ENCODE assay signal across 32 cellular contexts in the genomic region with DNA sequence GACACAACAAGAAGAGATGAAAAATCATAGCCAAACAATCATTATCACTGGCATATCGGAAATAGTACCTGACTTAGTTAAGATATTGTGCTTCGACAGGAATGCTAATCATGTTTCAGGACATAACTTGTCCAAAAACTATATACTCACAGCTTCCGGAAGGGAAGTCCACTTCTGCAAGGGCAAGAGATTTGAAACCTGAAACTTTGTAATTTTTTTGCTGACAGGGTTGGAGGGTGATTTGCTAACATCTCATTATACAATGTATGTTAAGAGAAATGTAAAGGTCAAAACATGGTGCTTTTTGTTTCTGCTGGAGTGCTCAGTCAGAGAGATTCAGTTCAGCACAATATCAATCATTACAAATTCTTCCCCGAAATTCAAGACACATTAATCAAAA.
"Had no signal": no experiment of that assay in that cellular context is flagged by ENCODE, and none has a peak within 500 bp of the region (broad histone marks: within the 10 kb centered on the region; RNA-seq: fewer than 3 reads in every experiment).

No MANE protein-coding gene starts in this region.

- FAIRE-seq: astrocyte had no signal

- H3K4me3 ChIP-seq: cardiac muscle cell, colonic mucosa, dorsolateral prefrontal cortex, esophagus squamous epithelium had no signal

- H3K4me1 ChIP-seq: colonic mucosa, esophagus squamous epithelium had no signal

- ATAC-seq: activated CD4-positive, CD25-positive, alpha-beta regulatory T cell treated with anti-CD3 and anti-CD28 coated beads, Interleukin-2, amount 50 U/mL, for 24 hours; activated CD8-positive, alpha-beta memory T cell treated with anti-CD3 and anti-CD28 coated beads, Interleukin-2, amount 10 ng/mL, durations not matched to agents 7 days and 5 days; activated CD8-positive, alpha-beta T cell treated with anti-CD3 and anti-CD28 coated beads, Interleukin-2, amount 10 ng/mL, durations not matched to agents 7 days and 5 days; T-helper 17 cell had no signal

- DNase-seq: activated B cell treated with CpG ODN at 0.5 μM for 24 hours; activated CD4-positive, alpha-beta memory T cell treated with anti-CD3 and anti-CD28 coated beads for 36 hours; activated CD4-positive, alpha-beta T cell treated with anti-CD3 and anti-CD28 coated beads for 48 hours; activated CD4-positive, alpha-beta T cell treated with anti-CD3 and anti-CD28 coated beads, Interleukin-2, amount 50 U/mL, for 1 hour; activated CD8-positive, alpha-beta memory T cell treated with anti-CD3 and anti-CD28 coated beads, Interleukin-2, amount 10 ng/mL, durations not matched to agents 7 days and 5 days; activated CD8-positive, alpha-beta memory T cell treated with anti-CD3 and anti-CD28 coated beads, Interleukin-2, amount 50 U/mL, for 4 hours; activated CD8-positive, alpha-beta T cell treated with anti-CD3 and anti-CD28 coated beads, Interleukin-2, amount 10 ng/mL, durations not matched to agents 7 days and 5 days; activated gamma-delta T cell; activated naive CD4-positive, alpha-beta T cell treated with anti-CD3 and anti-CD28 coated beads, Interleukin-2, amount 50 U/mL, for 16 hours; activated naive CD4-positive, alpha-beta T cell treated with Interleukin-2 at 50 U/mL for 16 hours; activated T-cell treated with anti-CD3 and anti-CD28 coated beads, Interleukin-2, amount 50 U/mL, for 1 hour; activated T-cell treated with anti-CD3 and anti-CD28 coated beads, Interleukin-2, amount 50 U/mL, for 48 hours; amniotic stem cell; anterior cingulate cortex; brain microvascular endothelial cell; central memory CD4-positive, alpha-beta T cell; cerebellar nuclear complex; colonic mucosa; dorsolateral prefrontal cortex; effector memory CD4-positive, alpha-beta T cell; endodermal cell; esophagus squamous epithelium; head of caudate nucleus; hippocampal formation; T-helper 1 cell; T-helper 17 cell; T1000; WERI-Rb-1 had no signal

- H3K36me3 ChIP-seq: brain microvascular endothelial cell, cardiac muscle cell, colonic mucosa, esophagus squamous epithelium, WERI-Rb-1 had no signal

- H3K27me3 ChIP-seq: brain microvascular endothelial cell, cardiac muscle cell, colonic mucosa, dorsolateral prefrontal cortex, esophagus squamous epithelium had no signal

- H3K27ac ChIP-seq: brain microvascular endothelial cell, cardiac muscle cell, colonic mucosa, dorsolateral prefrontal cortex, epithelial cell of prostate, esophagus squamous epithelium, WERI-Rb-1 had no signal
